In genomic region chrX:40167240-40168182, GRCh38 we compare ENCODE assay signal across 8 cellular contexts.
DNase-seq lines count a peak whose midpoint lies in the region; ATAC-seq and TF ChIP-seq lines count a peak whose summit lies in the region.

No MANE protein-coding gene starts in this region.

- peak overlapping the region; percentile 53 for H3K27ac Mint-ChIP-seq in HFFc6

- H3K36me3 Mint-ChIP-seq in HFFc6 (ENCODE audit: low read depth): no peaks in the 10 kb centered on the region

- TF ChIP-seq CTCF in HFFc6 (IDR thresholded peaks at IDR 0.05) (no peak), WI38 (IDR thresholded peaks at IDR 0.05; ENCODE audit: low read depth, low read length) (no peak)

- H3K4me1 Mint-ChIP-seq in HFFc6 (ENCODE audit: low read depth): peaks cover 32% of the 10 kb centered on the region

- ATAC-seq in sciatic nerve: peak; percentile 44

- H3K27me3 Mint-ChIP-seq in HFFc6 (ENCODE audit: insufficient read depth): no peaks in the 10 kb centered on the region; the same call in 1 of the 2 replicates

- intact Hi-C loops in cardiac septum (cut with DNase I) (no loop called here), sciatic nerve (cut with DNase I) (no loop called here)

- H3K4me3 Mint-ChIP-seq in HFFc6: peak overlapping the region; percentile 83

- DNase-seq in HFFc6 (no peak), cardiac septum (ENCODE audit: low spot score) (peak; percentile 72), sciatic nerve (ENCODE audit: low spot score) (peak; percentile 66), kidney glomerular epithelial cell (lab: John Stamatoyannopoulos, UW) (no peak), Ammon's horn (ENCODE audit: low spot score) (no peak), mucosa of gallbladder (ENCODE audit: low spot score) (no peak), NCI-H1436 (lab: John Stamatoyannopoulos, UW) (no peak)

- no peaks in the 10 kb centered on the region for H3K9me3 Mint-ChIP-seq in HFFc6

- peak overlapping the region; percentile 29 for H3K4me3 ChIP-seq in WI38 (ENCODE audit: low read depth, low read length)

Comparison
In these comparisons a context has a peak if more than half of its experiments do, and no peak if none do; other contexts are left out.
1. DNase-seq: peak in cardiac septum (single experiment) and sciatic nerve (single experiment); none in HFFc6 (single experiment), kidney glomerular epithelial cell (single experiment), Ammon's horn (single experiment), mucosa of gallbladder (single experiment) and NCI-H1436 (single experiment).